In genomic region chr3:139110072-139110830, GRCh38 we compare ENCODE assay signal across 15 cellular contexts.
DNase-seq lines count a peak whose midpoint lies in the region; ATAC-seq lines count a peak whose summit lies in the region.
"Had no signal": no experiment of that assay in that cellular context is flagged by ENCODE, and none has a peak within 500 bp of the region (broad histone marks: within the 10 kb centered on the region; RNA-seq: fewer than 3 reads in every experiment).

No MANE protein-coding gene starts in this region.

- in situ Hi-C loops in G401 (cut with HindIII; ENCODE audit: low sequenced_read_pairs), result no loop called here

- DNase-seq in G401 (ENCODE audit: low spot score) (peak; percentile 92), NCI-H446 treated with DMSO at 0.1 percent for 48 hours (lab: John Stamatoyannopoulos, UW) (peak; percentile 88), left ventricle myocardium superior (peak; percentile 69), EL (no peak), Ammon's horn (ENCODE audit: low spot score) (no peak)
- DNase-seq: activated CD4-positive, alpha-beta T cell treated with anti-CD3 and anti-CD28 coated beads, Interleukin-2, amount 50 U/mL, for 1 hour; activated gamma-delta T cell treated with Interleukin-2 at 50 U/mL for 16 hours; DMS79; endodermal cell; NCI-H510A had no signal

- ATAC-seq in GM19324 (IDR thresholded peaks at IDR 0.05; ENCODE audit: low FRiP score, unreplicated experiment), result peak; percentile 58
- ATAC-seq in left ventricle myocardium superior, result peak; percentile 87
- no peak for ATAC-seq in GM21515 (IDR thresholded peaks at IDR 0.05; ENCODE audit: unreplicated experiment)
- no peak for ATAC-seq in GM18868 (IDR thresholded peaks at IDR 0.05; ENCODE audit: unreplicated experiment)
- ATAC-seq: body of pancreas, Panc1 had no signal

- intact Hi-C loops in left ventricle myocardium superior (cut with micrococcal nuclease), result loop anchor here (5.0 kb wide), 1 partner anchor 217 kb away; no protein-coding TSS in a partner anchor

Comparison
In these comparisons a context has a peak if more than half of its experiments do, and no peak if none do; other contexts are left out.
1. DNase-seq: peak in G401 (single experiment), NCI-H446 treated with DMSO at 0.1 percent for 48 hours (single experiment) and left ventricle myocardium superior (single experiment); none in EL (single experiment) and Ammon's horn (single experiment).
2. ATAC-seq: peak in GM19324 (single experiment) and left ventricle myocardium superior (single experiment); none in GM21515 (single experiment) and GM18868 (single experiment).